ENCODE assay signal across 8 cellular contexts in genomic region chrX:14872355-14872754, GRCh38. TPM values are rescaled to one million over a fixed set of nuclear protein-coding genes. Genes with fewer than 3 reads are reported as not detected.
A peak's percentile ranks its signal among the peaks of the same experiment; 100 is the strongest.
DNase-seq lines count a peak whose midpoint lies in the region; ATAC-seq and TF ChIP-seq lines count a peak whose summit lies in the region.

No MANE protein-coding gene starts in this region.

- peaks cover 10% of the 10 kb centered on the region for H3K36me3 Mint-ChIP-seq in CD8-positive, alpha-beta T cell
- peaks cover 2% of the 10 kb centered on the region for H3K36me3 Mint-ChIP-seq in chondrocyte (ENCODE audit: low read depth)

- H3K4me3 Mint-ChIP-seq in CD8-positive, alpha-beta T cell: peak overlapping the region; percentile 84
- H3K4me3 Mint-ChIP-seq in chondrocyte (ENCODE audit: unreplicated experiment): peak overlapping the region; percentile 76

- POLR2A ChIA-PET in CD8-positive, alpha-beta T cell (lab: Charles Lee): no interaction called here

- H3K4me3 ChIP-seq in CD8-positive, alpha-beta T cell (ENCODE audit: low read depth, low read length): peak overlapping the region; percentile 83
- H3K4me3 ChIP-seq in Karpas-422 (ENCODE audit: low read length): peak overlapping the region; percentile 67
- H3K4me3 ChIP-seq in neural cell (ENCODE audit: low read length): peak overlapping the region; percentile 80

- peak in 1 of 7 experiments; percentile 13 for DNase-seq in CD8-positive, alpha-beta T cell
- DNase-seq in Karpas-422 (peak; percentile 70), chondrocyte (ENCODE audit: low spot score) (no peak), amygdala (lab: John Stamatoyannopoulos, UW) (no peak), germinal center (ENCODE audit: low spot score) (no peak), epidermal melanocyte (ENCODE audit: insufficient read length, low spot score) (no peak)

- H3K4me2 ChIP-seq in Karpas-422 (ENCODE audit: low read depth, low read length, poor library complexity, severe bottlenecking) (peak overlapping the region; percentile 68), neural cell (ENCODE audit: low read length) (no peak overlapping the region)

- H4K20me1 ChIP-seq in Karpas-422 (ENCODE audit: insufficient read depth, low read depth, low read length): no peaks in the 10 kb centered on the region
- H4K20me1 ChIP-seq in neural cell (ENCODE audit: insufficient read depth): no peaks in the 10 kb centered on the region

- no peaks in the 10 kb centered on the region for H3K27me3 ChIP-seq in CD8-positive, alpha-beta T cell (ENCODE audit: insufficient read depth, low read length)
- H3K27me3 ChIP-seq in Karpas-422 (ENCODE audit: low read length) (no peaks in the 10 kb centered on the region), neural cell (ENCODE audit: insufficient read depth, low read depth, low read length) (no peaks in the 10 kb centered on the region)

- no peaks in the 10 kb centered on the region for H3K9me3 Mint-ChIP-seq in CD8-positive, alpha-beta T cell
- H3K9me3 Mint-ChIP-seq in chondrocyte (ENCODE audit: low read depth): peaks cover 18% of the 10 kb centered on the region

- TF ChIP-seq RAD21 in neural cell (conservative IDR thresholded peaks at IDR 0.05): no peak

- H2AFZ ChIP-seq in Karpas-422 (ENCODE audit: low read length) (no peak overlapping the region), neural cell (ENCODE audit: low read depth, low read length) (no peak overlapping the region)

- no peak for TF ChIP-seq EP300 in neural cell (conservative IDR thresholded peaks at IDR 0.05; ENCODE audit: poor library complexity, severe bottlenecking)

- peaks cover 9% of the 10 kb centered on the region for H3K4me1 ChIP-seq in CD8-positive, alpha-beta T cell (ENCODE audit: insufficient read depth, low read length)
- H3K4me1 ChIP-seq in Karpas-422 (ENCODE audit: low read length): peaks cover 33% of the 10 kb centered on the region

- CTCF ChIA-PET in CD8-positive, alpha-beta T cell (lab: Charles Lee): no interaction called here

- no peak overlapping the region for H3K27ac Mint-ChIP-seq in CD8-positive, alpha-beta T cell
- peak overlapping the region; percentile 85 for H3K27ac Mint-ChIP-seq in chondrocyte (ENCODE audit: unreplicated experiment)

- H3K9ac ChIP-seq in Karpas-422 (ENCODE audit: low read length) (peak overlapping the region; percentile 82), neural cell (ENCODE audit: low read length) (no peak overlapping the region)

- H3K79me2 ChIP-seq in Karpas-422 (ENCODE audit: low read length) (peaks cover 91% of the 10 kb centered on the region), neural cell (replicated peaks; ENCODE audit: insufficient read depth, low read length) (no peaks in the 10 kb centered on the region)

- no peaks in the 10 kb centered on the region for H3F3A ChIP-seq in neural cell (ENCODE audit: insufficient read depth, low read length, poor library complexity, severe bottlenecking)

- H3K9me2 ChIP-seq in Karpas-422 (replicated peaks; ENCODE audit: insufficient read depth, low read length) (no peaks in the 10 kb centered on the region), neural cell (ENCODE audit: insufficient read depth, low read length) (no peaks in the 10 kb centered on the region)

- H3K27ac ChIP-seq in CD8-positive, alpha-beta T cell (ENCODE audit: low read depth, low read length): peak overlapping the region; percentile 70
- H3K27ac ChIP-seq in Karpas-422 (ENCODE audit: low read length) (peak overlapping the region; percentile 62), neural cell (ENCODE audit: low read length) (no peak overlapping the region)

- H3K36me3 ChIP-seq in CD8-positive, alpha-beta T cell (ENCODE audit: insufficient read depth, low read length): no peaks in the 10 kb centered on the region
- H3K36me3 ChIP-seq in Karpas-422 (ENCODE audit: insufficient read depth, low read length) (peaks cover 42% of the 10 kb centered on the region), neural cell (ENCODE audit: insufficient read depth, low read length) (no peaks in the 10 kb centered on the region)

- no peak for TF ChIP-seq CTCF in CD8-positive, alpha-beta T cell (IDR thresholded peaks at IDR 0.05)
- no peak for TF ChIP-seq CTCF in chondrocyte (IDR thresholded peaks at IDR 0.05)
- no peak for TF ChIP-seq CTCF in neural cell (IDR thresholded peaks at IDR 0.05; ENCODE audit: poor library complexity, severe bottlenecking)

- no peaks in the 10 kb centered on the region for H3K9me3 ChIP-seq in CD8-positive, alpha-beta T cell (ENCODE audit: low read length)
- H3K9me3 ChIP-seq in Karpas-422 (ENCODE audit: low read length) (peaks cover 7% of the 10 kb centered on the region), neural cell (ENCODE audit: low read length) (no peaks in the 10 kb centered on the region)

- ATAC-seq in CD8-positive, alpha-beta T cell: no peak
- no peak for ATAC-seq in HG02588 (IDR thresholded peaks at IDR 0.05; ENCODE audit: unreplicated experiment)

- H3K4me1 Mint-ChIP-seq in CD8-positive, alpha-beta T cell (ENCODE audit: low read depth): peaks cover 20% of the 10 kb centered on the region
- peaks cover 15% of the 10 kb centered on the region for H3K4me1 Mint-ChIP-seq in chondrocyte (ENCODE audit: low read depth)

- no peaks in the 10 kb centered on the region for H3K27me3 Mint-ChIP-seq in CD8-positive, alpha-beta T cell (ENCODE audit: low read depth)
- H3K27me3 Mint-ChIP-seq in chondrocyte (ENCODE audit: low read depth): no peaks in the 10 kb centered on the region

- intact Hi-C loops in CD8-positive, alpha-beta T cell (cut with DNase I, micrococcal nuclease): loop anchor here (2.0 to 10.0 kb wide), 11 partner anchors 292 to 2002 kb away; partner anchors contain the start of genes AP1S2 (in 2 of the 2), RBBP7 (in 2 of the 2), TCEANC (in 2 of the 2) and GEMIN8 (in 1 of the 2)

TF ChIP-seq in neural cell, 6 proteins besides CTCF, POLR2A, EP300 and RAD21:
- no peak for TF ChIP-seq POLR2AphosphoS5 (IDR thresholded peaks at IDR 0.05)
- TF ChIP-seq REST (IDR thresholded peaks at IDR 0.05; ENCODE audit: borderline replicate concordance): no peak
- TF ChIP-seq SMC3 (conservative IDR thresholded peaks at IDR 0.05; ENCODE audit: poor library complexity): no peak
- TF ChIP-seq EZH2 (IDR thresholded peaks at IDR 0.05; ENCODE audit: borderline replicate concordance, insufficient read depth, low read length, poor library complexity, severe bottlenecking): no peak
- no peak for TF ChIP-seq MXI1 (conservative IDR thresholded peaks at IDR 0.05; ENCODE audit: poor library complexity, severe bottlenecking)
- no peak for TF ChIP-seq TAF1 (IDR thresholded peaks at IDR 0.05; ENCODE audit: low read depth)

RNA-seq across cellular contexts. Expression of gene FANCB, which starts 0.5 kb away (rescaled TPM):
- 1 to 10 TPM; 2.5 to 3.1 TPM for total RNA-seq in CD8-positive, alpha-beta T cell
- total RNA-seq in Karpas-422 (2014; rRNA removed; shearing (Covaris generic); ENCODE audit: low replicate concordance): 10.0 and 22.4 TPM in 2 replicates
- 3.0 to 7.1 TPM (median 3.2 TPM) in 3 replicates for total RNA-seq in chondrocyte
- 0.17 and 0.40 TPM in 2 replicates for polyA plus RNA-seq in neural cell
- polyA minus RNA-seq in neural cell: 4.3 and 4.4 TPM in 2 replicates

RNA-seq across cellular contexts. Expression of gene MOSPD2, which starts 0.9 kb away (rescaled TPM):
- total RNA-seq in CD8-positive, alpha-beta T cell: 1 to 10 TPM; 4.2 to 4.6 TPM
- total RNA-seq in Karpas-422 (2014; rRNA removed; shearing (Covaris generic); ENCODE audit: low replicate concordance): 28.4 and 59.7 TPM in 2 replicates
- total RNA-seq in chondrocyte: 25.1 to 31.8 TPM (median 27.2 TPM) in 3 replicates
- 10.6 and 12.4 TPM in 2 replicates for polyA plus RNA-seq in neural cell
- polyA minus RNA-seq in neural cell: 15.6 and 19.9 TPM in 2 replicates
